Comparison of ENCODE assay signal across 8 cellular contexts in genomic region chrX:69503228-69503834, GRCh38. TPM values are rescaled to one million over a fixed set of nuclear protein-coding genes. Genes with fewer than 3 reads are reported as not detected.
DNase-seq lines count a peak whose midpoint lies in the region; ATAC-seq, FAIRE-seq and TF ChIP-seq lines count a peak whose summit lies in the region.

No MANE protein-coding gene starts in this region.

- H2AFZ ChIP-seq in HepG2 (ENCODE audit: low read length) (no peak overlapping the region), GM23248 (no peak overlapping the region)

- FAIRE-seq in HepG2 (lab: Jason Lieb, UNC): peak; percentile 87

- TF ChIP-seq EP300 in HepG2 (IDR thresholded peaks at IDR 0.05; ENCODE audit: low read depth in 2 of 2, low read length in 2 of 2) (no peak), HepG2 (CRISPR knock-in tag; IDR thresholded peaks at IDR 0.05; ENCODE audit: borderline replicate concordance) (no peak)

- intact Hi-C loops in HepG2 (cut with micrococcal nuclease; ENCODE audit: unreplicated experiment): no loop called here

- H3K36me3 ChIP-seq in HepG2 (replicated peaks in 1 of 2; ENCODE audit: control insufficient read depth in 1 of 2, insufficient read depth in 2 of 2, low read length in 2 of 2) (no peaks in the 10 kb centered on the region), GM23248 (ENCODE audit: low read depth) (no peaks in the 10 kb centered on the region)

- no peaks in the 10 kb centered on the region for H3F3A ChIP-seq in GM23248 (ENCODE audit: insufficient read depth)

- in situ Hi-C loops in HepG2 (cut with HindIII; ENCODE audit: extremely low pct_ligation_motif_present, low pct_unique_long_range_greater_than_20kb): no loop called here
- in situ Hi-C loops in GM23248 (cut with MboI): no loop called here

- H3K4me1 ChIP-seq in HepG2 (ENCODE audit: insufficient read depth, low read length) (peaks cover 45% of the 10 kb centered on the region), GM23248 (ENCODE audit: insufficient read depth) (no peaks in the 10 kb centered on the region)

- POLR2A ChIA-PET in HepG2 (lab: Yijun Ruan, JAX): interaction anchor here (0.9 to 1.0 kb wide), 2 partner anchors 52 to 630 kb away, joined by 3 read pairs; partner anchors contain the start of gene IGBP1

- H3K9me3 Mint-ChIP-seq in activated naive CD8-positive, alpha-beta T cell treated with anti-CD3 and anti-CD28 coated beads, Interleukin-2, amount 50 U/mL, for 24 hours: no peaks in the 10 kb centered on the region

- no peak overlapping the region for H3K9ac ChIP-seq in HepG2 (ENCODE audit: insufficient read depth, low read depth, low read length)
- H3K9ac ChIP-seq in GM23248: no peak overlapping the region

- H3K27ac ChIP-seq in HepG2 (ENCODE audit: extremely low read length, insufficient read depth, low read length): peak overlapping the region; percentile 76
- H3K27ac ChIP-seq in GM23248: no peak overlapping the region

- peak overlapping the region; percentile 55 to 75 (median 63); a peak in 5 of 6 replicates for H3K4me3 ChIP-seq in HepG2 (replicated peaks in 1 of 3; ENCODE audit: insufficient read depth in 1 of 3, low read depth in 2 of 3, low read length in 3 of 3)
- H3K4me3 ChIP-seq in GM23248: no peak overlapping the region

- TF ChIP-seq CTCF in HepG2 (CRISPR knock-in tag; IDR thresholded peaks at IDR 0.05): peak; percentile 53

- peaks cover 5% of the 10 kb centered on the region for H3K79me2 ChIP-seq in HepG2 (ENCODE audit: insufficient read depth, low read length)
- H3K79me2 ChIP-seq in GM23248 (ENCODE audit: insufficient read depth): no peaks in the 10 kb centered on the region

- ATAC-seq in activated naive CD8-positive, alpha-beta T cell treated with anti-CD3 and anti-CD28 coated beads, Interleukin-2, amount 50 U/mL, for 24 hours: no peak
- ATAC-seq in HepG2: peak; percentile 73
- no peak for ATAC-seq in GM21723 (IDR thresholded peaks at IDR 0.05; ENCODE audit: unreplicated experiment)
- ATAC-seq in GM21786 (IDR thresholded peaks at IDR 0.05; ENCODE audit: unreplicated experiment): no peak

- H3K4me2 ChIP-seq in HepG2 (ENCODE audit: low read depth, low read length): peak overlapping the region; percentile 73
- H3K4me2 ChIP-seq in GM23248 (ENCODE audit: unreplicated experiment): no peak overlapping the region

- no peak for TF ChIP-seq RAD21 in HepG2 (CRISPR knock-in tag; IDR thresholded peaks at IDR 0.05)

- CTCF ChIA-PET in HepG2 (lab: Yijun Ruan, JAX; ENCODE audit: low intra/inter-chr PET ratio, low total read pairs): no interaction called here

- H3K9me2 ChIP-seq in GM23248 (ENCODE audit: insufficient read depth): no peaks in the 10 kb centered on the region

- no peaks in the 10 kb centered on the region for H3K36me3 Mint-ChIP-seq in activated naive CD8-positive, alpha-beta T cell treated with anti-CD3 and anti-CD28 coated beads, Interleukin-2, amount 50 U/mL, for 24 hours (ENCODE audit: low read depth)

- H3K27ac Mint-ChIP-seq in activated naive CD8-positive, alpha-beta T cell treated with anti-CD3 and anti-CD28 coated beads, Interleukin-2, amount 50 U/mL, for 24 hours: no peak overlapping the region

- peaks cover 2% of the 10 kb centered on the region for H3K4me1 Mint-ChIP-seq in activated naive CD8-positive, alpha-beta T cell treated with anti-CD3 and anti-CD28 coated beads, Interleukin-2, amount 50 U/mL, for 24 hours

- peak overlapping the region; percentile 64 for H3K4me3 Mint-ChIP-seq in activated naive CD8-positive, alpha-beta T cell treated with anti-CD3 and anti-CD28 coated beads, Interleukin-2, amount 50 U/mL, for 24 hours

- H4K20me1 ChIP-seq in HepG2 (ENCODE audit: insufficient read depth, low read length): 0 out of 2 replicates have a peak, but pooled peaks cover 3% of the 10 kb centered on the region
- H4K20me1 ChIP-seq in GM23248 (ENCODE audit: insufficient read depth): no peaks in the 10 kb centered on the region

- peaks cover 12% of the 10 kb centered on the region for H3K27me3 Mint-ChIP-seq in activated naive CD8-positive, alpha-beta T cell treated with anti-CD3 and anti-CD28 coated beads, Interleukin-2, amount 50 U/mL, for 24 hours

- no TSS peak for BruUV-seq in HepG2 (replicated peaks; lab: Mats Ljungman, UMichigan)

- WGBS in HepG2 (ENCODE audit: low lambda C conversion rate): 28% methylated on average over 10 of the region's 18 CpGs
- 26% methylated on average over 10 of the region's 18 CpGs for WGBS in GM23248 (ENCODE audit: low coverage in 1 of 2, low lambda C conversion rate in 2 of 2, missing lambda C conversion rate in 2 of 2), 2 experiments

- DNase-seq in DMS 273 (lab: John Stamatoyannopoulos, UW; ENCODE audit: unreplicated experiment) (peak; percentile 91), NCI-H1436 (lab: John Stamatoyannopoulos, UW) (peak; percentile 78), HepG2 (ENCODE audit: low spot score) (peak; percentile 79), mucosa of gallbladder (ENCODE audit: low spot score) (no peak), GM23248 (no peak)
- peak; percentile 4 for DNase-seq in activated naive CD8-positive, alpha-beta T cell treated with anti-CD3 and anti-CD28 coated beads, Interleukin-2, amount 50 U/mL, for 24 hours

- no peaks in the 10 kb centered on the region for H3K9me3 ChIP-seq in HepG2 (ENCODE audit: low read length)
- no peaks in the 10 kb centered on the region for H3K9me3 ChIP-seq in GM23248 (ENCODE audit: low read depth)

- no peak for TF ChIP-seq POLR2A in HepG2 (IDR thresholded peaks at IDR 0.05; ENCODE audit: insufficient read depth in 1 of 2, low read depth in 2 of 2, low read length in 2 of 2)

- H3K27me3 ChIP-seq in HepG2 (ENCODE audit: control insufficient read depth in 1 of 2, insufficient read depth in 2 of 2, low read length in 2 of 2) (no peaks in the 10 kb centered on the region; a peak in 1 of 5 replicates), GM23248 (replicated peaks; ENCODE audit: insufficient read depth) (no peaks in the 10 kb centered on the region)

TF ChIP-seq in HepG2, 621 proteins besides CTCF, POLR2A, EP300 and RAD21 (continues in another document):
- TF ChIP-seq SAP130 (CRISPR knock-in tag; IDR thresholded peaks at IDR 0.05; ENCODE audit: low read depth) (peak; percentile 50; the same call in 1 of the 2 replicates), RARG (CRISPR knock-in tag; IDR thresholded peaks at IDR 0.05; ENCODE audit: low read depth) (no peak), PRPF4 (IDR thresholded peaks at IDR 0.05; ENCODE audit: low read depth, low read length, poor library complexity, severe bottlenecking) (no peak), ZNF564 (CRISPR knock-in tag; IDR thresholded peaks at IDR 0.05) (0 out of 2 replicates have a peak, but pooled peaks have one; percentile 18), FUBP1 (CRISPR knock-in tag; IDR thresholded peaks at IDR 0.05; ENCODE audit: borderline replicate concordance) (no peak), HOXA9 (CRISPR knock-in tag; IDR thresholded peaks at IDR 0.05; ENCODE audit: borderline replicate concordance) (no peak), XBP1 (CRISPR knock-in tag; IDR thresholded peaks at IDR 0.05) (no peak), GABPA (IDR thresholded peaks at IDR 0.05; ENCODE audit: low read depth, low read length) (no peak), GABPA (CRISPR knock-in tag; IDR thresholded peaks at IDR 0.05; ENCODE audit: low read depth) (0 out of 2 replicates have a peak, but pooled peaks have one; percentile 37), EZH2 (conservative IDR thresholded peaks at IDR 0.05; ENCODE audit: low read depth, low read length) (no peak)

RNA-seq across cellular contexts. Expression of gene NALF2, which starts 0.8 kb away (rescaled TPM):
- total RNA-seq in HepG2 (2016; rRNA removed; fragmentation: Illumina TruSeq; extraction: Trizol) (3.0 and 4.0 TPM in 2 replicates), mucosa of gallbladder (1.8 TPM)
- 0.51 and 0.53 TPM in 2 replicates for total RNA-seq in HepG2 (2016; cell fraction: cytosol; rRNA removed; fragmentation: Illumina TruSeq; extraction: Trizol; ENCODE audit: low read depth)
- total RNA-seq in HepG2 (2016; cell fraction: insoluble cytoplasmic fraction; rRNA removed; fragmentation: Illumina TruSeq; extraction: Trizol): 2.9 and 4.3 TPM in 2 replicates
- total RNA-seq in HepG2 (2016; cell fraction: membrane; rRNA removed; fragmentation: Illumina TruSeq; extraction: Trizol): 2.2 and 2.4 TPM in 2 replicates
- 2.8 and 3.2 TPM in 2 replicates for total RNA-seq in HepG2 (2016; cell fraction: nucleus; rRNA removed; fragmentation: Illumina TruSeq; extraction: Trizol)
- polyA plus RNA-seq in HepG2 (2011; rRNA removed) (2.2 and 2.3 TPM in 2 replicates), GM23248 (2016; fragmentation: Nextera tagmentation; extraction: Ambion mirVana) (not detected in 2 replicates)
- polyA plus RNA-seq in HepG2 (2011; cell fraction: cytosol; rRNA removed): 1.9 and 2.0 TPM in 2 replicates
- polyA plus RNA-seq in HepG2 (2011; cell fraction: nucleus; rRNA removed): 1.9 and 2.1 TPM in 2 replicates
- polyA plus RNA-seq in HepG2 (2012): 2.1 and 3.3 TPM in 2 replicates
- 0.44 TPM in 2 replicates for polyA plus RNA-seq in HepG2 (2016; cell fraction: cytosol; fragmentation: Illumina TruSeq; extraction: Trizol; ENCODE audit: low read depth)
- 4.5 and 5.5 TPM in 2 replicates for polyA plus RNA-seq in HepG2 (2016; cell fraction: insoluble cytoplasmic fraction; fragmentation: Illumina TruSeq; extraction: Trizol; ENCODE audit: low read depth)
- polyA plus RNA-seq in HepG2 (2016; cell fraction: membrane; fragmentation: Illumina TruSeq; extraction: Trizol; ENCODE audit: low read depth): 1.8 and 2.0 TPM in 2 replicates
- 5.1 and 5.2 TPM in 2 replicates for polyA plus RNA-seq in HepG2 (2016; cell fraction: nucleus; fragmentation: Illumina TruSeq; extraction: Trizol; ENCODE audit: insufficient read depth, low read depth)
- polyA minus RNA-seq in HepG2 (2011; rRNA and poly(A)+ RNA removed; ENCODE audit: low replicate concordance): 2.7 TPM in 1 of 2 replicates, not detected in the other
- polyA minus RNA-seq in HepG2 (2011; cell fraction: cytosol; rRNA and poly(A)+ RNA removed): 1.5 and 1.8 TPM in 2 replicates
- 1.7 TPM in 2 replicates for polyA minus RNA-seq in HepG2 (2011; cell fraction: nucleus; rRNA and poly(A)+ RNA removed)
- not detected in 2 replicates for total RNA-seq in GM23248 (2014; rRNA removed; shearing (Covaris generic))

Comparison
In these comparisons a context has a peak if more than half of its experiments do, and no peak if none do; other contexts are left out.
1. DNase-seq: peak in DMS 273 (single experiment), NCI-H1436 (single experiment), activated naive CD8-positive, alpha-beta T cell treated with anti-CD3 and anti-CD28 coated beads, Interleukin-2, amount 50 U/mL, for 24 hours (single experiment) and HepG2 (single experiment); none in mucosa of gallbladder (single experiment) and GM23248 (single experiment).